8 cellular contexts compared by ENCODE assay signal in the genomic region with DNA sequence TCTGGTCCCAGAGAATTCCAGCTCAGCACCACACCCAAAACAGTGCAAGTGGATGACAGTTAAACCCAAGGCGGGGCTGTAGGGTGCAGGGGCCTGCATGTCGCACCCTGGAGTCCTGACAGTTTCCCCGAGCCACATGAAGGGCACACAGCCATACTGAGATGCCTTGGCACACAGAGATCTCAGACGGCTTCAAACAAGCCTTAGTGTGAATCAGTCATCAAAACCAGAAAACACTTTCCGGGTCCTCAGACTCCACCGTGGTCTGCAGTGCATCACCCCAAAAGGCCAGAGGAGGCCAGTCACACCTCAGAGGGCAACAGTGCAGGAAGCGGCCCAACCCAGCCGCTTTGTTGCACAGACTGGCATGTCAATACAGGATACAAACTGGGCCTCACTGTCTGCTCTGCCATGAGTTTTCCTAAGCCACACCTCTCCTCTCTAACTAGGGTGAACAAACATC.
DNase-seq lines count a peak whose midpoint lies in the region; ATAC-seq and TF ChIP-seq lines count a peak whose summit lies in the region.

No MANE protein-coding gene starts in this region.

- peak overlapping the region; percentile 48 to 84 (median 72) for H3K27ac Mint-ChIP-seq in immature natural killer cell

- 27% methylated on average over 8 of the region's 8 CpGs for WGBS in suprapubic skin

- peaks cover 18 to 20% of the 10 kb centered on the region in 2 donors for H3K4me1 Mint-ChIP-seq in immature natural killer cell

- no peaks in the 10 kb centered on the region for H3K36me3 ChIP-seq in suprapubic skin

- TF ChIP-seq EP300 in suprapubic skin (IDR thresholded peaks at IDR 0.05), result no peak

- peak in 1 of 2 donors; percentile 35 for TF ChIP-seq CTCF in suprapubic skin (IDR thresholded peaks at IDR 0.05)

- H3K9me3 Mint-ChIP-seq in immature natural killer cell, result no peaks in the 10 kb centered on the region

- DNase-seq in activated gamma-delta T cell treated with Interleukin-2 at 50 U/mL for 16 hours (peak; percentile 57), activated gamma-delta T cell (lab: John Stamatoyannopoulos, UW) (no peak), immature natural killer cell (peak; percentile 46 to 70 (median 60)), suprapubic skin (ENCODE audit: low spot score in 2 of 2) (no peak), HK-2 (ENCODE audit: unreplicated experiment) (no peak), SK-N-DZ (ENCODE audit: low spot score) (no peak)
- peak; percentile 79 for DNase-seq in activated CD8-positive, alpha-beta memory T cell treated with anti-CD3 and anti-CD28 coated beads, Interleukin-2, amount 50 U/mL, for 48 hours

- ATAC-seq in HG03565 (IDR thresholded peaks at IDR 0.05; ENCODE audit: unreplicated experiment), result peak; percentile 20

- no peaks in the 10 kb centered on the region for H3K9me3 ChIP-seq in suprapubic skin

- peaks cover 30% of the 10 kb centered on the region for H3K4me1 ChIP-seq in suprapubic skin

- no peaks in the 10 kb centered on the region for H3K27me3 ChIP-seq in suprapubic skin

- H3K27ac ChIP-seq in suprapubic skin, result peak overlapping the region; percentile 62

- peak overlapping the region in 2 of 5 donors; percentile 22 to 41 for H3K4me3 Mint-ChIP-seq in immature natural killer cell

- TF ChIP-seq POLR2A in suprapubic skin (IDR thresholded peaks at IDR 0.05), result no peak

- H3K4me3 ChIP-seq in suprapubic skin, result no peak overlapping the region

- no peaks in the 10 kb centered on the region for H3K36me3 Mint-ChIP-seq in immature natural killer cell

- H3K27me3 Mint-ChIP-seq in immature natural killer cell (ENCODE audit: low read depth in 3 of 3), result peaks cover 0 to 3% (median 0%) of the 10 kb centered on the region in 3 donors

Comparison
In these comparisons a context has a peak if more than half of its experiments do, and no peak if none do; other contexts are left out.
1. DNase-seq: peak in activated gamma-delta T cell treated with Interleukin-2 at 50 U/mL for 16 hours (single experiment), activated CD8-positive, alpha-beta memory T cell treated with anti-CD3 and anti-CD28 coated beads, Interleukin-2, amount 50 U/mL, for 48 hours (single experiment) and immature natural killer cell (3 of 3); none in activated gamma-delta T cell (single experiment), suprapubic skin (0 of 2), HK-2 (single experiment) and SK-N-DZ (single experiment).